In genomic region chr5:101326766-101327165, GRCh38 we compare ENCODE assay signal across 21 cellular contexts.
"Had no signal": no experiment of that assay in that cellular context is flagged by ENCODE, and none has a peak within 500 bp of the region (broad histone marks: within the 10 kb centered on the region; RNA-seq: fewer than 3 reads in every experiment).

No MANE protein-coding gene starts in this region.

- DNase-seq: cerebellar nuclear complex; cortex of kidney; effector memory CD8-positive, alpha-beta T cell; hypothalamus; immature natural killer cell; left ventricle myocardium superior; lower lobe of right lung; naive thymus-derived CD8-positive, alpha-beta T cell; nephron progenitor cell; occipital lobe; pancreas; stimulated activated CD4-positive, alpha-beta T cell treated with anti-CD3 and anti-CD28 coated beads, Interleukin-2, amount 100 ng/mL, for 24 hours; stimulated activated CD4-positive, alpha-beta T cell treated with anti-CD3 and anti-CD28 coated beads, Interleukin-4, amount 100 ng/mL, for 24 hours; stimulated activated naive CD4-positive, alpha-beta T cell treated with Interleukin-2 at 50 U/mL for 16 hours; transverse colon; upper lobe of right lung had no signal

- H3K27ac Mint-ChIP-seq: effector memory CD8-positive, alpha-beta T cell; immature natural killer cell; naive thymus-derived CD8-positive, alpha-beta T cell; nephron progenitor cell; stimulated activated effector memory CD8-positive, alpha-beta T cell treated with anti-CD3 and anti-CD28 coated beads, Interleukin-12 subunit alpha, Interleukin-12 subunit beta, amount 100 ng/mL, for 72 hours had no signal

- H3K27ac ChIP-seq: lower lobe of right lung, pancreas, suprapubic skin, transverse colon, upper lobe of right lung, vagina had no signal

- H3K9me3 ChIP-seq: lower lobe of right lung, pancreas, suprapubic skin, upper lobe of right lung, vagina had no signal

- H3K4me3 Mint-ChIP-seq: effector memory CD8-positive, alpha-beta T cell; immature natural killer cell; naive thymus-derived CD8-positive, alpha-beta T cell; nephron progenitor cell; stimulated activated effector memory CD8-positive, alpha-beta T cell treated with anti-CD3 and anti-CD28 coated beads, Interleukin-12 subunit alpha, Interleukin-12 subunit beta, amount 100 ng/mL, for 72 hours had no signal

- H3K36me3 ChIP-seq: lower lobe of right lung, pancreas, suprapubic skin, transverse colon, upper lobe of right lung, vagina had no signal

- H3K4me3 ChIP-seq: lower lobe of right lung, pancreas, suprapubic skin, transverse colon, upper lobe of right lung, vagina had no signal

- H3K4me1 ChIP-seq: lower lobe of right lung, pancreas, suprapubic skin, transverse colon, upper lobe of right lung, vagina had no signal

- H3K27me3 ChIP-seq: pancreas, suprapubic skin, transverse colon, upper lobe of right lung, vagina had no signal

- FAIRE-seq: endometrium, keratinocyte, pancreas had no signal

- H3K9me3 Mint-ChIP-seq: effector memory CD8-positive, alpha-beta T cell; nephron progenitor cell had no signal

- H3K4me1 Mint-ChIP-seq: immature natural killer cell; naive thymus-derived CD8-positive, alpha-beta T cell; nephron progenitor cell; stimulated activated effector memory CD8-positive, alpha-beta T cell treated with anti-CD3 and anti-CD28 coated beads, Interleukin-12 subunit alpha, Interleukin-12 subunit beta, amount 100 ng/mL, for 72 hours had no signal

- H3K36me3 Mint-ChIP-seq: immature natural killer cell; stimulated activated effector memory CD8-positive, alpha-beta T cell treated with anti-CD3 and anti-CD28 coated beads, Interleukin-12 subunit alpha, Interleukin-12 subunit beta, amount 100 ng/mL, for 72 hours had no signal
